9 cellular contexts compared by ENCODE assay signal in the genomic region with DNA sequence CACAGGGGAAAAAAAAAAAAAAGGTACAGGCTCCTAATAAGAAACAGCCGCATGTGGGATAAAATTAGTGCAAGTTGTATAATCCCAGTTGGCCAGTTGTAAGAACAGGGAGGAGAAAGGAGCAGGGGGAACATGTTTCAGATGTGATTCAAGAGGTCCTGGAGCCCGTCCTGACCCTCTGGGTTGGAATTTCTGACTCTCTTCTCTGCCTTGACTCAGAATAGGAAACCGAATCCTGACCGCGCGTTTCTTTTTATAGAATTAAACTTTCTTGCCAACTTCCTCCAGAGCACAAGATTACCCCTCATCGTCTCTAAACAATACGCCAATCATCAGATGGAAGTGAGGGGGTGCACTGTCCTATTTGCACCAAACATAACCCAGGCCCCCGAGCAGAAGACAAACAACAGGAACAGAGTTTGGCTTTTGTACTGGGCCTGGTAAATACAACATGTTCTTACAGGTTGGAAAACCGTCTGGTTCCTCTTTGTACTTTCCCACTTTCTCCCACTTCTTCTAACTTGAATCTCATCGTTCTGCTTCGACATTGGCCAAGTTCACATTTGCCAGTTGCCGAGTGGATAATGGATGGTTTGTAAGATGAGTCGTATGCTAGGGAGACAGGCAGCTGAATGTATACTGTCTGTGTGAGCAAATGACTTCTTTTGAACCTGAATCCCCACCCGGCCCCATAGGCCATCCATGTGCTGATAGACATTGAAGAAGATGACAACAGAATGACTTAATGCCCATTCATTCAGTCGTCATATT. TPM values are rescaled to one million over a fixed set of nuclear protein-coding genes. Genes with fewer than 3 reads are reported as not detected.
DNase-seq lines count a peak whose midpoint lies in the region; ATAC-seq, FAIRE-seq and TF ChIP-seq lines count a peak whose summit lies in the region.
"Had no signal": no experiment of that assay in that cellular context is flagged by ENCODE, and none has a peak within 500 bp of the region (broad histone marks: within the 10 kb centered on the region; RNA-seq: fewer than 3 reads in every experiment).

No MANE protein-coding gene starts in this region.

- H3K9me3 ChIP-seq in breast epithelium = no peaks in the 10 kb centered on the region
- no peaks in the 10 kb centered on the region for H3K9me3 ChIP-seq in mucosa of rectum (ENCODE audit: control insufficient read depth in 2 of 2, low read length in 2 of 2)
- H3K9me3 ChIP-seq in upper lobe of right lung = no peaks in the 10 kb centered on the region

- no peak for FAIRE-seq in D721Med (lab: Jason Lieb, UNC)
- FAIRE-seq: H1 had no signal

- peak; percentile 42 for DNase-seq in COLO829 (ENCODE audit: low spot score)
- peak; percentile 66 for DNase-seq in NOMO-1 treated with dmso at 0.1 percent for 144 hours (lab: John Stamatoyannopoulos, UW; ENCODE audit: unreplicated experiment)
- peak in 1 of 2 donors; percentile 82 for DNase-seq in breast epithelium (ENCODE audit: low spot score in 2 of 2)
- no peak for DNase-seq in upper lobe of right lung
- DNase-seq in D721Med (ENCODE audit: insufficient read length, low spot score) = no peak
- no peak for DNase-seq in D341Med (ENCODE audit: low spot score)
- no peak for DNase-seq in LoVo (ENCODE audit: low spot score)

- H3K4me3 ChIP-seq in breast epithelium = peak overlapping the region in 2 of 3 donors; percentile 1 to 55
- peak overlapping the region in 1 of 2 donors; percentile 17 for H3K4me3 ChIP-seq in mucosa of rectum (ENCODE audit: low read length in 2 of 2)
- peak overlapping the region; percentile 25 for H3K4me3 ChIP-seq in upper lobe of right lung

- TF ChIP-seq CTCF in breast epithelium (IDR thresholded peaks at IDR 0.05) (no peak), upper lobe of right lung (IDR thresholded peaks at IDR 0.05) (no peak), D721Med (IDR thresholded peaks at IDR 0.05; ENCODE audit: insufficient read depth, missing control alignments) (no peak)

- H3K4me1 ChIP-seq in breast epithelium (peaks cover 5 to 11% of the 10 kb centered on the region in 2 donors), mucosa of rectum (ENCODE audit: control insufficient read depth in 2 of 2, insufficient read depth in 2 of 2, low read length in 2 of 2) (peaks cover 8% of the 10 kb centered on the region in 2 donors), upper lobe of right lung (peaks cover 24% of the 10 kb centered on the region)

- peak; percentile 43 for ATAC-seq in upper lobe of right lung

- H3K27ac ChIP-seq in breast epithelium (peak overlapping the region; percentile 67 to 89), mucosa of rectum (ENCODE audit: low read depth in 2 of 2, low read length in 2 of 2) (peak overlapping the region; percentile 62 to 71), upper lobe of right lung (peak overlapping the region; percentile 60)

- no peak overlapping the region for H3K9ac ChIP-seq in mucosa of rectum (ENCODE audit: low read depth in 1 of 2, low read length in 2 of 2)

- TF ChIP-seq POLR2A in breast epithelium (IDR thresholded peaks at IDR 0.05) = no peak

- H3K36me3 ChIP-seq in breast epithelium = no peaks in the 10 kb centered on the region
- no peaks in the 10 kb centered on the region for H3K36me3 ChIP-seq in mucosa of rectum (ENCODE audit: control insufficient read depth in 2 of 2, insufficient read depth in 2 of 2, low read length in 2 of 2)
- no peaks in the 10 kb centered on the region for H3K36me3 ChIP-seq in upper lobe of right lung

- H3K27me3 ChIP-seq in breast epithelium (no peaks in the 10 kb centered on the region), mucosa of rectum (ENCODE audit: control insufficient read depth in 2 of 2, insufficient read depth in 2 of 2, low read length in 2 of 2) (no peaks in the 10 kb centered on the region), upper lobe of right lung (no peaks in the 10 kb centered on the region)

- intact Hi-C loops in breast epithelium (cut with DNase I; ENCODE audit: low total_unique reads) (no loop called here), upper lobe of right lung (cut with DNase I) (no loop called here)

RNA-seq across cellular contexts. Expression of a gene that starts 42.5 kb away (rescaled TPM):
- total RNA-seq in breast epithelium = 100 to 1,000 TPM; 248 to 387 (median 279) TPM
- 147 TPM for total RNA-seq in upper lobe of right lung

Comparison
In these comparisons a context has a peak if more than half of its experiments do, and no peak if none do; other contexts are left out.
1. DNase-seq: peak in COLO829 (single experiment) and NOMO-1 treated with dmso at 0.1 percent for 144 hours (single experiment); none in upper lobe of right lung (single experiment), D721Med (single experiment), D341Med (single experiment) and LoVo (single experiment).
2. Peak in every context shown above with its lines, with median percentiles within 50 percentile points of each other: H3K27ac ChIP-seq.